9 cellular contexts compared by ENCODE assay signal in the genomic region with DNA sequence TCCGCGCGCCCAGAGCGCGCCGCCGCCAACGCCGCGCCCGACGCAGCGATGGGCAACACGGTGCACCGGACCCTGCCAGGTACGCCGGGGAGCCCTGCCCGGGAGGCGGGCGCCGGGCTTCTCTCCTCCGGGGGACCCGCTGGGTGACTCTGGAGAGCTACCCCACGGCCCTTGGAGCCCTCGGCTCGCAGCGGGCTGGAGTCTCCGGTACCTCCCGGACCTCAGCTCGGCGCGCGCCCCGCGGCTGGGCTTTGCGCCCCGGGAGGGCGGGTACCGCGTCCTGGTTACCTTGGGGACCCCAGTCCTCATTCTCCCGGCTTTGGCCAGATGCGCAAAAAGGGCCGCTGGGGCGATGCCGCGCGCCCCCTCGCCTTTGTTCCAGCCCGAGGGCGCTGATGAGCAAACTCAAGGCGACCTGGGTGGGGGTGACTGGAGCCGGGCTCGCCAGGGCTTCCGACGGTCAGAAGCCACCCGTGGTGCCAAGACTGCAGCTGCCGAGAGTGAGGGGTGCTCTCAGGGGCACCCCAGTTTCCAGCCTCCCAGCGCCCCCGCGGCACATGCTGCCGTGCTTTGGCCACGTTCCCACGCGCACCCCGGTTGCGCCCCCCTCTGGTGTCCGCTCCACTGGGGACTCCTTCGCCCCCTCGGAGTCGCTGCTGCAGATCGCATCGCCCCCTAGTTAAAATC. TPM values are rescaled to one million over a fixed set of nuclear protein-coding genes. Genes with fewer than 3 reads are reported as not detected.
A peak's percentile ranks its signal among the peaks of the same experiment; 100 is the strongest.
DNase-seq lines count a peak whose midpoint lies in the region; ATAC-seq and TF ChIP-seq lines count a peak whose summit lies in the region.
"Had no signal": no experiment of that assay in that cellular context is flagged by ENCODE, and none has a peak within 500 bp of the region (broad histone marks: within the 10 kb centered on the region; RNA-seq: fewer than 3 reads in every experiment).

No MANE protein-coding gene starts in this region.

- no peak overlapping the region for H3K27ac ChIP-seq in DND-41 (ENCODE audit: low read length)
- peak overlapping the region; percentile 34 for H3K27ac ChIP-seq in adipose tissue (ENCODE audit: low read depth, low read length)
- peak overlapping the region; percentile 35 for H3K27ac ChIP-seq in subcutaneous abdominal adipose tissue (ENCODE audit: low read depth, low read length)

- ATAC-seq in DND-41 (ENCODE audit: insufficient read depth, low read depth): no peak
- ATAC-seq in HG02970 (IDR thresholded peaks at IDR 0.05; ENCODE audit: low FRiP score, unreplicated experiment): peak; percentile 24
- ATAC-seq in HG03135 (IDR thresholded peaks at IDR 0.05; ENCODE audit: unreplicated experiment): no peak

- H2AFZ ChIP-seq in DND-41 (ENCODE audit: low read depth, low read length): peak overlapping the region; percentile 62

- H3K36me3 ChIP-seq in DND-41 (ENCODE audit: insufficient read depth, low read length) (no peaks in the 10 kb centered on the region), subcutaneous abdominal adipose tissue (ENCODE audit: control insufficient read depth in 5 of 5, insufficient read depth in 5 of 5, low read length in 5 of 5) (peaks cover 0 to 5% (median 0%) of the 10 kb centered on the region in 5 donors)

- H3K9ac ChIP-seq in DND-41 (ENCODE audit: low read depth, low read length) (peak overlapping the region; percentile 79; the same call in 1 of the 2 replicates), subcutaneous abdominal adipose tissue (ENCODE audit: low read length in 5 of 5) (peak overlapping the region in 3 of 5 donors; percentile 53 to 73 (median 53))

- no peak overlapping the region for H3K27ac Mint-ChIP-seq in immature natural killer cell
- H3K27ac Mint-ChIP-seq: IgD-negative memory B cell had no signal

- DNase-seq in DND-41: no peak
- peak in 1 of 3 donors; percentile 10 for DNase-seq in immature natural killer cell
- no peak for DNase-seq in activated gamma-delta T cell treated with Interleukin-2 at 50 U/mL for 16 hours
- no peak for DNase-seq in kidney glomerular epithelial cell (lab: John Stamatoyannopoulos, UW)

- peaks cover 15% of the 10 kb centered on the region for H3K4me1 ChIP-seq in DND-41 (ENCODE audit: insufficient read depth, low read length)
- H3K4me1 ChIP-seq in subcutaneous abdominal adipose tissue (ENCODE audit: control insufficient read depth in 5 of 5, insufficient read depth in 5 of 5, low read length in 5 of 5): peaks cover 3 to 55% (median 18%) of the 10 kb centered on the region in 5 donors

- no peaks in the 10 kb centered on the region for H3K9me3 Mint-ChIP-seq in immature natural killer cell

- peaks cover 27% of the 10 kb centered on the region for H3K27me3 ChIP-seq in DND-41 (ENCODE audit: insufficient read depth, low read length, poor library complexity)
- peaks cover 15 to 29% (median 19%) of the 10 kb centered on the region in 5 donors for H3K27me3 ChIP-seq in subcutaneous abdominal adipose tissue (ENCODE audit: control insufficient read depth in 5 of 5, insufficient read depth in 4 of 5, low read length in 5 of 5)

- H3K4me1 Mint-ChIP-seq in immature natural killer cell: peaks cover 8 to 13% of the 10 kb centered on the region in 2 donors

- H3K9me3 ChIP-seq in DND-41 (ENCODE audit: insufficient read depth, low read length, severe bottlenecking) (no peaks in the 10 kb centered on the region), subcutaneous abdominal adipose tissue (ENCODE audit: control insufficient read depth in 5 of 5, low read length in 5 of 5) (no peaks in the 10 kb centered on the region)

- H3K36me3 Mint-ChIP-seq in immature natural killer cell: no peaks in the 10 kb centered on the region

- WGBS in adipose tissue, 3 donors: 1 to 3% (median 2%) methylated on average over 71 to 72 of the region's 72 CpGs

- peaks cover 7 to 16% (median 10%) of the 10 kb centered on the region in 3 donors for H3K27me3 Mint-ChIP-seq in immature natural killer cell (ENCODE audit: low read depth in 3 of 3)

- H4K20me1 ChIP-seq in DND-41 (ENCODE audit: insufficient read depth, low read length): no peaks in the 10 kb centered on the region; the same call in none of the 2 replicates

- H3K4me3 ChIP-seq in DND-41 (ENCODE audit: low read depth in 1 of 2, low read length in 2 of 2): peak overlapping the region in 1 of 2 experiments; percentile 62; a peak in 2 of 4 replicates
- peak overlapping the region in 4 of 5 donors; percentile 52 to 77 (median 71) for H3K4me3 ChIP-seq in subcutaneous abdominal adipose tissue (ENCODE audit: low read depth in 1 of 5, low read length in 5 of 5)

- peak overlapping the region in 4 of 5 donors; percentile 21 to 60 (median 36) for H3K4me3 Mint-ChIP-seq in immature natural killer cell

- TF ChIP-seq CTCF in DND-41 (IDR thresholded peaks at IDR 0.05; ENCODE audit: borderline replicate concordance, extremely low read depth, low read length, poor library complexity, severe bottlenecking): no peak

- H3K4me2 ChIP-seq in DND-41 (ENCODE audit: insufficient read depth, low read length): peak overlapping the region; percentile 91

- no peaks in the 10 kb centered on the region for H3K79me2 ChIP-seq in DND-41 (ENCODE audit: insufficient read depth, low read length)

RNA-seq across cellular contexts. Expression of a gene that starts 0.4 kb away (rescaled TPM):
- polyA plus RNA-seq in adipose tissue: 10 to 100 TPM in 2 of 3 donors, 1 to 10 TPM in 1; 3.7 to 17.5 (median 12.8) TPM
- polyA plus RNA-seq in immature natural killer cell: under 1 TPM in 1 of 3 donors, not detected in 2; 0.09 TPM
- polyA plus RNA-seq: IgD-negative memory B cell had no signal

Comparison
In these comparisons a context has a peak if more than half of its experiments do, and no peak if none do; other contexts are left out.
1. RNA of a gene that starts 0.4 kb away (polyA plus RNA-seq): 3.7 to 17.5 TPM in adipose tissue; 0.09 TPM in immature natural killer cell; every median in the first group is over 4 times any median in the second.